16 cellular contexts compared by ENCODE assay signal in genomic region chr2:161947394-161947793, GRCh38.
DNase-seq lines count a peak whose midpoint lies in the region; ATAC-seq, FAIRE-seq and TF ChIP-seq lines count a peak whose summit lies in the region.
"Had no signal": no experiment of that assay in that cellular context is flagged by ENCODE, and none has a peak within 500 bp of the region (broad histone marks: within the 10 kb centered on the region; RNA-seq: fewer than 3 reads in every experiment).

No MANE protein-coding gene starts in this region.

- no peaks in the 10 kb centered on the region for H3K9me3 Mint-ChIP-seq in activated T-helper 1 cell treated with anti-CD3 and anti-CD28 coated beads, Interleukin-12 subunit alpha, Interleukin-12 subunit beta, Interleukin-2, Interleukin-4 antibody, amounts not matched to agents 30 ng/mL and 10 ng/mL and 1 ng/mL, durations not matched to agents 14 hours and 24 hours and 36 hours

- H3K4me3 ChIP-seq in AG10803 (ENCODE audit: low read length) (no peak overlapping the region), brain microvascular endothelial cell (ENCODE audit: low read depth, low read length) (no peak overlapping the region), H7 (ENCODE audit: insufficient read depth, low read depth, low read length) (no peak overlapping the region)
- H3K4me3 ChIP-seq: K562, MG63 had no signal

- intact Hi-C loops in activated T-helper 1 cell treated with anti-CD3 and anti-CD28 coated beads, Interleukin-12 subunit alpha, Interleukin-12 subunit beta, Interleukin-2, Interleukin-4 antibody, amounts not matched to agents 30 ng/mL and 10 ng/mL and 1 ng/mL, durations not matched to agents 14 hours and 24 hours and 36 hours (cut with micrococcal nuclease), result loop anchor here (5.0 kb wide), 3 partner anchors 90 to 520 kb away; no protein-coding TSS in a partner anchor

- H3K4me1 Mint-ChIP-seq in activated T-helper 1 cell treated with anti-CD3 and anti-CD28 coated beads, Interleukin-12 subunit alpha, Interleukin-12 subunit beta, Interleukin-2, Interleukin-4 antibody, amounts not matched to agents 30 ng/mL and 10 ng/mL and 1 ng/mL, durations not matched to agents 14 hours and 24 hours and 36 hours (ENCODE audit: low read depth), result peaks cover 62% of the 10 kb centered on the region

- DNase-seq in AG10803 (ENCODE audit: low read depth), result peak; percentile 13
- no peak for DNase-seq in H54 (ENCODE audit: insufficient read length, low spot score)
- no peak for DNase-seq in activated T-helper 1 cell treated with anti-CD3 and anti-CD28 coated beads, Interleukin-12 subunit alpha, Interleukin-12 subunit beta, Interleukin-2, Interleukin-4 antibody, amounts not matched to agents 30 ng/mL and 10 ng/mL and 1 ng/mL, durations not matched to agents 14 hours and 24 hours and 36 hours (ENCODE audit: low spot score)
- DNase-seq in inferior parietal cortex (ENCODE audit: extremely low spot score), result peak; percentile 43
- no peak for DNase-seq in brain microvascular endothelial cell
- DNase-seq in H7, result no peak
- DNase-seq in COLO668 (lab: John Stamatoyannopoulos, UW; ENCODE audit: unreplicated experiment), result no peak
- DNase-seq: MG63, NCI-H1105 treated with DMSO at 0.1 percent for 48 hours, NCI-H2029, NCI-H2171 treated with DMSO at 0.1 percent for 48 hours, SHP77 treated with DMSO at 0.1 percent for 48 hours had no signal

- peak; percentile 55 for FAIRE-seq in H54 (lab: Jason Lieb, UNC)
- FAIRE-seq: K562 had no signal

- TF ChIP-seq POLR2A in H54 (IDR thresholded peaks at IDR 0.05; ENCODE audit: low read depth, low read length), result no peak

- H3K27ac ChIP-seq in brain microvascular endothelial cell, result no peak overlapping the region
- H3K27ac ChIP-seq: HL-60 had no signal

- H3K27ac Mint-ChIP-seq in activated T-helper 1 cell treated with anti-CD3 and anti-CD28 coated beads, Interleukin-12 subunit alpha, Interleukin-12 subunit beta, Interleukin-2, Interleukin-4 antibody, amounts not matched to agents 30 ng/mL and 10 ng/mL and 1 ng/mL, durations not matched to agents 14 hours and 24 hours and 36 hours, result peak overlapping the region; percentile 56

- peaks cover 2% of the 10 kb centered on the region for H3K27me3 ChIP-seq in brain microvascular endothelial cell (replicated peaks)
- H3K27me3 ChIP-seq in H7 (ENCODE audit: control insufficient read depth, insufficient read depth, low read length), result no peaks in the 10 kb centered on the region

- peaks cover 6% of the 10 kb centered on the region for H3K27me3 Mint-ChIP-seq in activated T-helper 1 cell treated with anti-CD3 and anti-CD28 coated beads, Interleukin-12 subunit alpha, Interleukin-12 subunit beta, Interleukin-2, Interleukin-4 antibody, amounts not matched to agents 30 ng/mL and 10 ng/mL and 1 ng/mL, durations not matched to agents 14 hours and 24 hours and 36 hours (ENCODE audit: insufficient read depth)

- in situ Hi-C loops in brain microvascular endothelial cell (cut with HindIII; ENCODE audit: low pct_ligation_motif_present, low sequenced_read_pairs), result no loop called here

- no peak overlapping the region for H3K4me3 Mint-ChIP-seq in activated T-helper 1 cell treated with anti-CD3 and anti-CD28 coated beads, Interleukin-12 subunit alpha, Interleukin-12 subunit beta, Interleukin-2, Interleukin-4 antibody, amounts not matched to agents 30 ng/mL and 10 ng/mL and 1 ng/mL, durations not matched to agents 14 hours and 24 hours and 36 hours

- TF ChIP-seq CTCF in AG10803 (conservative IDR thresholded peaks at IDR 0.05; ENCODE audit: low read length) (no peak), brain microvascular endothelial cell (IDR thresholded peaks at IDR 0.05; ENCODE audit: low read depth, low read length, missing control alignments) (no peak)

- no peak for ATAC-seq in HG03457 (IDR thresholded peaks at IDR 0.05; ENCODE audit: unreplicated experiment)
- ATAC-seq: HCT116, K562 had no signal

- no peaks in the 10 kb centered on the region for H3K36me3 ChIP-seq in brain microvascular endothelial cell (replicated peaks)
- no peaks in the 10 kb centered on the region for H3K36me3 ChIP-seq in H7 (replicated peaks; ENCODE audit: control insufficient read depth, insufficient read depth, low read length)
- H3K36me3 ChIP-seq: MG63 had no signal

- peaks cover 2% of the 10 kb centered on the region for H3K36me3 Mint-ChIP-seq in activated T-helper 1 cell treated with anti-CD3 and anti-CD28 coated beads, Interleukin-12 subunit alpha, Interleukin-12 subunit beta, Interleukin-2, Interleukin-4 antibody, amounts not matched to agents 30 ng/mL and 10 ng/mL and 1 ng/mL, durations not matched to agents 14 hours and 24 hours and 36 hours (ENCODE audit: low read depth)

Comparison
In these comparisons a context has a peak if more than half of its experiments do, and no peak if none do; other contexts are left out.
1. DNase-seq: peak in AG10803 (single experiment) and inferior parietal cortex (single experiment); none in H54 (single experiment), activated T-helper 1 cell treated with anti-CD3 and anti-CD28 coated beads, Interleukin-12 subunit alpha, Interleukin-12 subunit beta, Interleukin-2, Interleukin-4 antibody, amounts not matched to agents 30 ng/mL and 10 ng/mL and 1 ng/mL, durations not matched to agents 14 hours and 24 hours and 36 hours (single experiment), brain microvascular endothelial cell (single experiment), H7 (single experiment) and COLO668 (single experiment).